ENCODE assay signal across 1 cellular context in the genomic region with DNA sequence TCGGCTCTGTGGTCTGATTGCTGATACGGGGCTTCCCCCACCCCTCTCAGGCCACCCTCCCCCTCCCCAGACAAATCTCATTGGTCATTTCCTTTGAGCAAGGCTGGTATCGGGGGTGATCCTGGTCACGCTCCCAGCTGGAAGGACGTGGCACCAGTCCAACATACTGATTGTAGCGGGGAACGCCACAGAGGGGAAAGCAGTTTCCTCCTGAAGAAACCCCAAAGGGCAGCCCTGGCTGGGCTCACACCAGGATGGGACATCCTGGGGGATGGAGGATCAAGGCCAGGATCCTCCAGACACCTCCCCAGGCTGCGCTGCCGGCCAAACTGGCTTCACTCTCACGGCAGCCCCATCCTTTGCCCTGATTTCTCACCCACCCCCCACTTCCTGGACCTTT.
TF ChIP-seq lines count a peak whose summit lies in the region.

No MANE protein-coding gene starts in this region.

TF ChIP-seq in HepG2, 621 proteins besides CTCF, POLR2A, EP300 and RAD21:
- TF ChIP-seq, protein P1, sequence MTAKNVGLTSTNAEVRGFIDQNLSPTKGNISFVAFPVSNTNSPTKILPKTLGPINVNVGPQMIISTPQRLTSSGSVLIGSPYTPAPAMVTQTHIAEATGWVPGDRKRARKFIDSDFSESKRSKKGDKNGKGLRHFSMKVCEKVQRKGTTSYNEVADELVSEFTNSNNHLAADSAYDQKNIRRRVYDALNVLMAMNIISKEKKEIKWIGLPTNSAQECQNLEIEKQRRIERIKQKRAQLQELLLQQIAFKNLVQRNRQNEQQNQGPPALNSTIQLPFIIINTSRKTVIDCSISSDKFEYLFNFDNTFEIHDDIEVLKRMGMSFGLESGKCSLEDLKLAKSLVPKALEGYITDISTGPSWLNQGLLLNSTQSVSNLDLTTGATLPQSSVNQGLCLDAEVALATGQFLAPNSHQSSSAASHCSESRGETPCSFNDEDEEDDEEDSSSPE (CRISPR knock-in tag; IDR thresholded peaks at IDR 0.05): no peak
- TF ChIP-seq ZBTB2 (CRISPR knock-in tag; IDR thresholded peaks at IDR 0.05; ENCODE audit: low read depth): no peak
- TF ChIP-seq, protein P2, sequence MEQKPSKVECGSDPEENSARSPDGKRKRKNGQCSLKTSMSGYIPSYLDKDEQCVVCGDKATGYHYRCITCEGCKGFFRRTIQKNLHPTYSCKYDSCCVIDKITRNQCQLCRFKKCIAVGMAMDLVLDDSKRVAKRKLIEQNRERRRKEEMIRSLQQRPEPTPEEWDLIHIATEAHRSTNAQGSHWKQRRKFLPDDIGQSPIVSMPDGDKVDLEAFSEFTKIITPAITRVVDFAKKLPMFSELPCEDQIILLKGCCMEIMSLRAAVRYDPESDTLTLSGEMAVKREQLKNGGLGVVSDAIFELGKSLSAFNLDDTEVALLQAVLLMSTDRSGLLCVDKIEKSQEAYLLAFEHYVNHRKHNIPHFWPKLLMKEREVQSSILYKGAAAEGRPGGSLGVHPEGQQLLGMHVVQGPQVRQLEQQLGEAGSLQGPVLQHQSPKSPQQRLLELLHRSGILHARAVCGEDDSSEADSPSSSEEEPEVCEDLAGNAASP (CRISPR knock-in tag; IDR thresholded peaks at IDR 0.05; ENCODE audit: borderline replicate concordance): no peak
- TF ChIP-seq, protein P3, sequence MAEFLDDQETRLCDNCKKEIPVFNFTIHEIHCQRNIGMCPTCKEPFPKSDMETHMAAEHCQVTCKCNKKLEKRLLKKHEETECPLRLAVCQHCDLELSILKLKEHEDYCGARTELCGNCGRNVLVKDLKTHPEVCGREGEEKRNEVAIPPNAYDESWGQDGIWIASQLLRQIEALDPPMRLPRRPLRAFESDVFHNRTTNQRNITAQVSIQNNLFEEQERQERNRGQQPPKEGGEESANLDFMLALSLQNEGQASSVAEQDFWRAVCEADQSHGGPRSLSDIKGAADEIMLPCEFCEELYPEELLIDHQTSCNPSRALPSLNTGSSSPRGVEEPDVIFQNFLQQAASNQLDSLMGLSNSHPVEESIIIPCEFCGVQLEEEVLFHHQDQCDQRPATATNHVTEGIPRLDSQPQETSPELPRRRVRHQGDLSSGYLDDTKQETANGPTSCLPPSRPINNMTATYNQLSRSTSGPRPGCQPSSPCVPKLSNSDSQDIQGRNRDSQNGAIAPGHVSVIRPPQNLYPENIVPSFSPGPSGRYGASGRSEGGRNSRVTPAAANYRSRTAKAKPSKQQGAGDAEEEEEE (CRISPR knock-in tag; IDR thresholded peaks at IDR 0.05; ENCODE audit: borderline replicate concordance): no peak
- TF ChIP-seq RXRA (CRISPR knock-in tag; IDR thresholded peaks at IDR 0.05): no peak
- TF ChIP-seq SMAD3 (CRISPR knock-in tag; IDR thresholded peaks at IDR 0.05): no peak
- no peak for TF ChIP-seq TRIM22 (IDR thresholded peaks at IDR 0.05)
- TF ChIP-seq ZNF263 (CRISPR knock-in tag; IDR thresholded peaks at IDR 0.05): no peak
- TF ChIP-seq ZBTB14 (CRISPR knock-in tag; IDR thresholded peaks at IDR 0.05): no peak
- TF ChIP-seq ZNF776 (CRISPR knock-in tag; IDR thresholded peaks at IDR 0.05): no peak
- TF ChIP-seq RFXAP (CRISPR knock-in tag; IDR thresholded peaks at IDR 0.05; ENCODE audit: borderline replicate concordance): no peak
- TF ChIP-seq ZNF431 (CRISPR knock-in tag; IDR thresholded peaks at IDR 0.05; ENCODE audit: borderline replicate concordance, low read depth): no peak
- TF ChIP-seq, protein P4, sequence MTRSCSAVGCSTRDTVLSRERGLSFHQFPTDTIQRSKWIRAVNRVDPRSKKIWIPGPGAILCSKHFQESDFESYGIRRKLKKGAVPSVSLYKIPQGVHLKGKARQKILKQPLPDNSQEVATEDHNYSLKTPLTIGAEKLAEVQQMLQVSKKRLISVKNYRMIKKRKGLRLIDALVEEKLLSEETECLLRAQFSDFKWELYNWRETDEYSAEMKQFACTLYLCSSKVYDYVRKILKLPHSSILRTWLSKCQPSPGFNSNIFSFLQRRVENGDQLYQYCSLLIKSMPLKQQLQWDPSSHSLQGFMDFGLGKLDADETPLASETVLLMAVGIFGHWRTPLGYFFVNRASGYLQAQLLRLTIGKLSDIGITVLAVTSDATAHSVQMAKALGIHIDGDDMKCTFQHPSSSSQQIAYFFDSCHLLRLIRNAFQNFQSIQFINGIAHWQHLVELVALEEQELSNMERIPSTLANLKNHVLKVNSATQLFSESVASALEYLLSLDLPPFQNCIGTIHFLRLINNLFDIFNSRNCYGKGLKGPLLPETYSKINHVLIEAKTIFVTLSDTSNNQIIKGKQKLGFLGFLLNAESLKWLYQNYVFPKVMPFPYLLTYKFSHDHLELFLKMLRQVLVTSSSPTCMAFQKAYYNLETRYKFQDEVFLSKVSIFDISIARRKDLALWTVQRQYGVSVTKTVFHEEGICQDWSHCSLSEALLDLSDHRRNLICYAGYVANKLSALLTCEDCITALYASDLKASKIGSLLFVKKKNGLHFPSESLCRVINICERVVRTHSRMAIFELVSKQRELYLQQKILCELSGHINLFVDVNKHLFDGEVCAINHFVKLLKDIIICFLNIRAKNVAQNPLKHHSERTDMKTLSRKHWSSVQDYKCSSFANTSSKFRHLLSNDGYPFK (CRISPR knock-in tag; IDR thresholded peaks at IDR 0.05; ENCODE audit: borderline replicate concordance): no peak
- no peak for TF ChIP-seq RFX3 (CRISPR knock-in tag; IDR thresholded peaks at IDR 0.05)
- TF ChIP-seq, protein P5, sequence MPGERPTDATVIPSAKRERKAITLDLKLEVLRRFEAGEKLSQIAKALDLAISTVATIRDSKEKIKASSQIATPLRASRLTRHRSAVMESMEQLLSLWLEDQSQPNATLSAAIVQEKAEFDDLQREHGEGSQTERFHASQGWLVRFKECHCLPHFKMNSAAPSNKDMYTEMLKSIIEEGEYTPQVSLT (CRISPR knock-in tag; IDR thresholded peaks at IDR 0.05; ENCODE audit: borderline replicate concordance, low read depth): no peak
- no peak for TF ChIP-seq ZNF800 (CRISPR knock-in tag; IDR thresholded peaks at IDR 0.05)
